Comparison of ENCODE assay signal across 12 cellular contexts in the genomic region with DNA sequence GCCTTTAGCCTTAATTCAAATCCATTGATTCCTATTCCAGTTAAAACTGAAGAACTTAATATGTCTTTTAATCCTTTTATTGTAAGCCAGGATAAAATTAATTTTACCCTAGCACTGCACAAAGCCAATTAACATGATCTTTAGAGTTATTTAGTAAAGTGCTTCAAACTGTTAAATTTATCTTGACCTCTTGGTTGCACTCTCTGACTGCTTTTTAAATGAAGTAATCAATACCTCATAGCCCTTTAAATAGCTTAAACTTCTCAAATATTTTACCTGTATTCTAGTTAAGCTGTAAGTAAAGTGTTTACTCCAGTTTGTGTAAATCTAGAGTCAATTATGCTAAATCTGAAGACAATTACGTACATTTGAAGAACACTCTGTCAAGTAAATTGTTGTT.
DNase-seq lines count a peak whose midpoint lies in the region; FAIRE-seq and TF ChIP-seq lines count a peak whose summit lies in the region.
"Had no signal": no experiment of that assay in that cellular context is flagged by ENCODE, and none has a peak within 500 bp of the region (broad histone marks: within the 10 kb centered on the region; RNA-seq: fewer than 3 reads in every experiment).

No MANE protein-coding gene starts in this region.

- peak overlapping the region; percentile 42 for H3K27ac ChIP-seq in HUES64 (ENCODE audit: low read depth, low read length)
- peak overlapping the region in 49 of 59 donors; percentile 14 to 97 (median 92) for H3K27ac ChIP-seq in dorsolateral prefrontal cortex
- peak overlapping the region; percentile 28 for H3K27ac ChIP-seq in substantia nigra (ENCODE audit: low read depth, low read length, poor library complexity, severe bottlenecking)
- H3K27ac ChIP-seq in mesendoderm (ENCODE audit: low read depth, low read length), result no peak overlapping the region
- H3K27ac ChIP-seq: BLaER1 treated with 17β-estradiol and CSF1 and Interleukin-3, amounts not matched to agents 10 nM and 100 nM had no signal

- no peak overlapping the region for H4K8ac ChIP-seq in mesendoderm (ENCODE audit: low read depth, low read length)

- H3K4ac ChIP-seq in mesendoderm (ENCODE audit: low read depth, low read length), result no peak overlapping the region

- H3K23ac ChIP-seq in mesendoderm (ENCODE audit: low read length), result no peak overlapping the region

- no peak overlapping the region for H3K18ac ChIP-seq in mesendoderm (ENCODE audit: low read length)

- H3K4me3 ChIP-seq in HUES64 (ENCODE audit: low read length), result no peak overlapping the region
- no peak overlapping the region for H3K4me3 ChIP-seq in dorsolateral prefrontal cortex
- no peak overlapping the region for H3K4me3 ChIP-seq in mesendoderm (ENCODE audit: low read length)
- H3K4me3 ChIP-seq: BLaER1 treated with 17β-estradiol and CSF1 and Interleukin-3, amounts not matched to agents 10 nM and 100 nM had no signal

- FAIRE-seq in D721Med (lab: Jason Lieb, UNC), result no peak
- FAIRE-seq: GM12891, GM19239, H1 had no signal

- intact Hi-C loops in dorsolateral prefrontal cortex (cut with DNase I), result no loop called here

- H3K27me3 ChIP-seq in HUES64 (ENCODE audit: insufficient read depth, low read length), result no peaks in the 10 kb centered on the region
- no peaks in the 10 kb centered on the region for H3K27me3 ChIP-seq in dorsolateral prefrontal cortex
- H3K27me3 ChIP-seq in mesendoderm (ENCODE audit: insufficient read depth, low read length, poor library complexity), result no peaks in the 10 kb centered on the region
- H3K27me3 ChIP-seq: BLaER1 treated with 17β-estradiol and CSF1 and Interleukin-3, amounts not matched to agents 10 nM and 100 nM had no signal

- peaks cover 38% of the 10 kb centered on the region for H3K4me1 ChIP-seq in HUES64 (ENCODE audit: insufficient read depth, low read length)
- peaks cover 6% of the 10 kb centered on the region for H3K4me1 ChIP-seq in mesendoderm (ENCODE audit: control insufficient read depth, low read depth, low read length)

- no peak overlapping the region for H3K9ac ChIP-seq in HUES64 (ENCODE audit: low read depth, low read length)
- H3K9ac ChIP-seq in mesendoderm (ENCODE audit: low read length), result no peak overlapping the region
- H3K9ac ChIP-seq: BLaER1 treated with 17β-estradiol and CSF1 and Interleukin-3, amounts not matched to agents 10 nM and 100 nM had no signal

- no peak overlapping the region for H2AK5ac ChIP-seq in mesendoderm (ENCODE audit: low read length)

- H4K5ac ChIP-seq in mesendoderm (ENCODE audit: low read length), result no peak overlapping the region

- H2BK15ac ChIP-seq in mesendoderm (replicated peaks; ENCODE audit: low read depth), result no peak overlapping the region

- H2BK120ac ChIP-seq in mesendoderm (ENCODE audit: low read depth, low read length), result no peak overlapping the region

- H3K56ac ChIP-seq in mesendoderm (ENCODE audit: low read length), result no peak overlapping the region

- H3K9me3 ChIP-seq in HUES64 (ENCODE audit: insufficient read depth, low read depth, low read length), result no peaks in the 10 kb centered on the region
- H3K9me3 ChIP-seq: BLaER1 treated with 17β-estradiol and CSF1 and Interleukin-3, amounts not matched to agents 10 nM and 100 nM had no signal

- TF ChIP-seq CTCF in D721Med (IDR thresholded peaks at IDR 0.05; ENCODE audit: insufficient read depth, missing control alignments) (peak; percentile 14), dorsolateral prefrontal cortex (IDR thresholded peaks at IDR 0.05 in 54 of 56, conservative IDR thresholded peaks at IDR 0.05 in 2 of 56; ENCODE audit: low read depth in 1 of 56, partially characterized antibody in 56 of 56) (peak in 1 of 56 donors; percentile 11)

- no peaks in the 10 kb centered on the region for H3K79me2 ChIP-seq in mesendoderm (ENCODE audit: control insufficient read depth, insufficient read depth, low read length)

- no peaks in the 10 kb centered on the region for H3K79me1 ChIP-seq in mesendoderm (ENCODE audit: low read length)

- 100% methylated on average over 1 of the region's 1 CpG for WGBS in HUES64
- no CpG with 5 or more reads among the region's 1 CpG for WGBS in mesendoderm (ENCODE audit: extremely low coverage, insufficient coverage, low lambda C conversion rate)

- no peak overlapping the region for H3K4me2 ChIP-seq in mesendoderm (ENCODE audit: low read length)
- H3K4me2 ChIP-seq: BLaER1 treated with 17β-estradiol and CSF1 and Interleukin-3, amounts not matched to agents 10 nM and 100 nM had no signal

- no peaks in the 10 kb centered on the region for H3K36me3 ChIP-seq in HUES64 (ENCODE audit: insufficient read depth, low read length)
- H3K36me3 ChIP-seq in mesendoderm (ENCODE audit: control insufficient read depth, insufficient read depth, low read length), result no peaks in the 10 kb centered on the region
- H3K36me3 ChIP-seq: BLaER1 treated with 17β-estradiol and CSF1 and Interleukin-3, amounts not matched to agents 10 nM and 100 nM had no signal

- DNase-seq in D721Med (ENCODE audit: insufficient read length, low spot score) (no peak), dorsolateral prefrontal cortex (no peak), substantia nigra (lab: John Stamatoyannopoulos, UW) (no peak), NCI-H2107 (lab: John Stamatoyannopoulos, UW) (no peak), mesendoderm (no peak)
- DNase-seq: CD8-positive, alpha-beta T cell; H9 had no signal

- no peak overlapping the region for H2BK5ac ChIP-seq in mesendoderm (ENCODE audit: low read length)
